1 cellular context compared by ENCODE assay signal in the genomic region with DNA sequence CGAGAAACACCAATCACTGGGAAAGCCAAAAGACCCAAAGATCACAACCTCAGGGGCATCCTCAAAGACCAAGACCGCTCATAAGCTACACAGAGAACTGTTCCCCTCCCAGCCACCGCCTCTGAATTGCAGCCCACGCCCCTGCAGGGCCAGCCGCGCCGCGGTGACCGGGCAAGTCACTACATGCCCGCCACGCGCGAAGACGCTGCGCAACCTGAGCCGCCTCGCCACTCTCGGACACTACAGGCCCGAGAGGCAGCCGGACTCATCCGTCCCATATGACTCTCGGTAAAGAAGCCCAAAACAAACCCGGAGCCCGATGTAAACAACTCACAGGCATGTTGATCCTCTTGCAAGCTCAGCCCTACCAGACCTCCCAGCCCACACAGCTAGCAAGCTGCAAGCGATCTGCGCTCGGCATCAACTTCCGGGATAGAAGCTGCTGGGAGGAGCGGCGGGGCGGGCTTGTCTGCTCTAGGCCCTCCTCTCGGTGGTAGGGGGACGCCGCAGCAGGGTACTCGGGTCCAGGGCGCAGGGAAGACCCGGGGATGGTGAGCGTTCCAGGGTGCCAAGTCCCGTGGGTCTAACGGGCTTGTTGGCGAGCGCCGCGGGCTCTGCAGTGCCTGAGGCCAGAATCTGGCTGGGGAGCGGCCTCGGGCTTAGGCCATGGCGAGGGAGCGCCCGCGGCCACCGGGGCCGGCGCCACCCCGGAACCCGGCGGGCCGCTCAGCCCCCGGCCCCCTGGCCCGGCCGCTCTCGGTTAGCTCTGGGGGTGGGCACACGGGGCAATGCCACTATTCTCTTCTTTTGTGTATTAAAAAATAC.
TF ChIP-seq lines count a peak whose summit lies in the region.

TSS of gene RPS27L (minus strand) at position 412 of the 825 bp plus-strand sequence. CDS start at position 340, 72 bp downstream.

TF ChIP-seq in HepG2, 621 proteins besides CTCF, POLR2A, EP300 and RAD21 (continued from another document and continues in another):
- TF ChIP-seq, protein P1, sequence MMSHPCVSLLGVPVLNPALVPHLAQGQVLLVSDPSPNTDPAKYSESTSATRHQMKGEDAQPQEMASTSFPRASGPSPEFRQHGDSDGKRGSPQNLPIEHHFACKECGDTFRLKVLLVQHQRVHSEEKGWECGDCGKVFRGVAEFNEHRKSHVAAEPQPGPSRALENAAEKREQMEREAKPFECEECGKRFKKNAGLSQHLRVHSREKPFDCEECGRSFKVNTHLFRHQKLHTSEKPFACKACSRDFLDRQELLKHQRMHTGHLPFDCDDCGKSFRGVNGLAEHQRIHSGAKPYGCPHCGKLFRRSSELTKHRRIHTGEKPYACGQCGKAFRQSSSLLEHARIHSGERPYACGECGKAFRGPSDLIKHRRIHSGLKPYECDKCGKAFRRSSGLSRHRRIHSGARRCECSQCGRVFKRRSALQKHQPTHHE (CRISPR knock-in tag; IDR thresholded peaks at IDR 0.05; ENCODE audit: borderline replicate concordance) = no peak
- TF ChIP-seq ZNF607 (CRISPR knock-in tag; IDR thresholded peaks at IDR 0.05; ENCODE audit: borderline replicate concordance) (peak; percentile 78; the same call in 1 of the 2 replicates), MED13 (CRISPR knock-in tag; IDR thresholded peaks at IDR 0.05) (peak; percentile 54; the same call in 1 of the 2 replicates), ZBTB21 (CRISPR knock-in tag; IDR thresholded peaks at IDR 0.05) (no peak), ZNF747 (CRISPR knock-in tag; IDR thresholded peaks at IDR 0.05; ENCODE audit: borderline replicate concordance) (no peak; the same call in 1 of the 2 replicates), PAWR (CRISPR knock-in tag; IDR thresholded peaks at IDR 0.05; ENCODE audit: borderline replicate concordance) (no peak), KAT7 (CRISPR knock-in tag; IDR thresholded peaks at IDR 0.05; ENCODE audit: borderline replicate concordance) (peak; percentile 90), SAFB2 (CRISPR knock-in tag; IDR thresholded peaks at IDR 0.05; ENCODE audit: borderline replicate concordance, low read depth) (peak; percentile 42; the same call in 1 of the 2 replicates), MAFG (CRISPR knock-in tag; IDR thresholded peaks at IDR 0.05) (0 out of 2 replicates have a peak, but pooled peaks have one; percentile 26), USF2 (IDR thresholded peaks at IDR 0.05; ENCODE audit: low read depth, low read length) (no peak), USF2 (CRISPR knock-in tag; IDR thresholded peaks at IDR 0.05; ENCODE audit: borderline replicate concordance) (no peak), AFF4 (CRISPR knock-in tag; IDR thresholded peaks at IDR 0.05) (no peak), ZNF333 (CRISPR knock-in tag; IDR thresholded peaks at IDR 0.05; ENCODE audit: borderline replicate concordance) (0 out of 2 replicates have a peak, but pooled peaks have one; percentile 17), U2AF2 (IDR thresholded peaks at IDR 0.05; ENCODE audit: low read depth, low read length) (no peak), NR1H2 (CRISPR knock-in tag; IDR thresholded peaks at IDR 0.05; ENCODE audit: borderline replicate concordance, low read depth) (no peak), NR2F1 (CRISPR knock-in tag; IDR thresholded peaks at IDR 0.05) (no peak), ZBTB33 (CRISPR knock-in tag; IDR thresholded peaks at IDR 0.05) (no peak), ZNF704 (CRISPR knock-in tag; IDR thresholded peaks at IDR 0.05; ENCODE audit: borderline replicate concordance) (peak; percentile 74; the same call in 1 of the 2 replicates), GTF2F1 (IDR thresholded peaks at IDR 0.05; ENCODE audit: low read length) (no peak), NFRKB (IDR thresholded peaks at IDR 0.05) (no peak), JUND (CRISPR knock-in tag; IDR thresholded peaks at IDR 0.05) (no peak), ZNF709 (CRISPR knock-in tag; IDR thresholded peaks at IDR 0.05) (peak; percentile 54; the same call in 1 of the 2 replicates), ELF3 (CRISPR knock-in tag; IDR thresholded peaks at IDR 0.05) (peak; percentile 95), RORA (CRISPR knock-in tag; IDR thresholded peaks at IDR 0.05) (no peak), CEBPG (CRISPR knock-in tag; IDR thresholded peaks at IDR 0.05) (peak; percentile 24; the same call in 1 of the 2 replicates), KLF13 (CRISPR knock-in tag; IDR thresholded peaks at IDR 0.05) (no peak), MTA1 (CRISPR knock-in tag; IDR thresholded peaks at IDR 0.05; ENCODE audit: borderline replicate concordance) (no peak), ZNF619 (CRISPR knock-in tag; IDR thresholded peaks at IDR 0.05) (no peak)
- TF ChIP-seq, protein P2, sequence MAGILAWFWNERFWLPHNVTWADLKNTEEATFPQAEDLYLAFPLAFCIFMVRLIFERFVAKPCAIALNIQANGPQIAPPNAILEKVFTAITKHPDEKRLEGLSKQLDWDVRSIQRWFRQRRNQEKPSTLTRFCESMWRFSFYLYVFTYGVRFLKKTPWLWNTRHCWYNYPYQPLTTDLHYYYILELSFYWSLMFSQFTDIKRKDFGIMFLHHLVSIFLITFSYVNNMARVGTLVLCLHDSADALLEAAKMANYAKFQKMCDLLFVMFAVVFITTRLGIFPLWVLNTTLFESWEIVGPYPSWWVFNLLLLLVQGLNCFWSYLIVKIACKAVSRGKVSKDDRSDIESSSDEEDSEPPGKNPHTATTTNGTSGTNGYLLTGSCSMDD (CRISPR knock-in tag; IDR thresholded peaks at IDR 0.05) = no peak; the same call in 1 of the 2 replicates
- TF ChIP-seq, protein P3, sequence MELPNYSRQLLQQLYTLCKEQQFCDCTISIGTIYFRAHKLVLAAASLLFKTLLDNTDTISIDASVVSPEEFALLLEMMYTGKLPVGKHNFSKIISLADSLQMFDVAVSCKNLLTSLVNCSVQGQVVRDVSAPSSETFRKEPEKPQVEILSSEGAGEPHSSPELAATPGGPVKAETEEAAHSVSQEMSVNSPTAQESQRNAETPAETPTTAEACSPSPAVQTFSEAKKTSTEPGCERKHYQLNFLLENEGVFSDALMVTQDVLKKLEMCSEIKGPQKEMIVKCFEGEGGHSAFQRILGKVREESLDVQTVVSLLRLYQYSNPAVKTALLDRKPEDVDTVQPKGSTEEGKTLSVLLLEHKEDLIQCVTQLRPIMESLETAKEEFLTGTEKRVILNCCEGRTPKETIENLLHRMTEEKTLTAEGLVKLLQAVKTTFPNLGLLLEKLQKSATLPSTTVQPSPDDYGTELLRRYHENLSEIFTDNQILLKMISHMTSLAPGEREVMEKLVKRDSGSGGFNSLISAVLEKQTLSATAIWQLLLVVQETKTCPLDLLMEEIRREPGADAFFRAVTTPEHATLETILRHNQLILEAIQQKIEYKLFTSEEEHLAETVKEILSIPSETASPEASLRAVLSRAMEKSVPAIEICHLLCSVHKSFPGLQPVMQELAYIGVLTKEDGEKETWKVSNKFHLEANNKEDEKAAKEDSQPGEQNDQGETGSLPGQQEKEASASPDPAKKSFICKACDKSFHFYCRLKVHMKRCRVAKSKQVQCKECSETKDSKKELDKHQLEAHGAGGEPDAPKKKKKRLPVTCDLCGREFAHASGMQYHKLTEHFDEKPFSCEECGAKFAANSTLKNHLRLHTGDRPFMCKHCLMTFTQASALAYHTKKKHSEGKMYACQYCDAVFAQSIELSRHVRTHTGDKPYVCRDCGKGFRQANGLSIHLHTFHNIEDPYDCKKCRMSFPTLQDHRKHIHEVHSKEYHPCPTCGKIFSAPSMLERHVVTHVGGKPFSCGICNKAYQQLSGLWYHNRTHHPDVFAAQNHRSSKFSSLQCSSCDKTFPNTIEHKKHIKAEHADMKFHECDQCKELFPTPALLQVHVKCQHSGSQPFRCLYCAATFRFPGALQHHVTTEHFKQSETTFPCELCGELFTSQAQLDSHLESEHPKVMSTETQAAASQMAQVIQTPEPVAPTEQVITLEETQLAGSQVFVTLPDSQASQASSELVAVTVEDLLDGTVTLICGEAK (IDR thresholded peaks at IDR 0.05) = no peak
- TF ChIP-seq, protein P3 (CRISPR knock-in tag; IDR thresholded peaks at IDR 0.05) = peak; percentile 73
